In genomic region chr3:179067291-179067690, GRCh38 we compare ENCODE assay signal across 26 cellular contexts. TPM values are rescaled to one million over a fixed set of nuclear protein-coding genes. Genes with fewer than 3 reads are reported as not detected.
A peak's percentile ranks its signal among the peaks of the same experiment; 100 is the strongest.
DNase-seq lines count a peak whose midpoint lies in the region; ATAC-seq and TF ChIP-seq lines count a peak whose summit lies in the region.
"Had no signal": no experiment of that assay in that cellular context is flagged by ENCODE, and none has a peak within 500 bp of the region (broad histone marks: within the 10 kb centered on the region; RNA-seq: fewer than 3 reads in every experiment).

No MANE protein-coding gene starts in this region.

- H2BK12ac ChIP-seq in mesenchymal stem cell (ENCODE audit: low read length in 2 of 2), result no peak overlapping the region

- no peaks in the 10 kb centered on the region for H3K9me3 Mint-ChIP-seq in activated naive CD8-positive, alpha-beta T cell treated with anti-CD3 and anti-CD28 coated beads, Interleukin-2, amount 10 ng/mL, durations not matched to agents 7 days and 5 days
- H3K9me3 Mint-ChIP-seq in activated naive CD8-positive, alpha-beta T cell treated with anti-CD3 and anti-CD28 coated beads, Interleukin-2, amount 50 U/mL, for 24 hours, result no peaks in the 10 kb centered on the region
- no peaks in the 10 kb centered on the region for H3K9me3 Mint-ChIP-seq in type B pancreatic cell
- H3K9me3 Mint-ChIP-seq: GM23338, H9 had no signal

- peak overlapping the region; percentile 49 for H2BK15ac ChIP-seq in mesenchymal stem cell (ENCODE audit: low read depth, poor library complexity, severe bottlenecking)

- no peak overlapping the region for H2BK5ac ChIP-seq in mesenchymal stem cell (ENCODE audit: low read depth, low read length, poor library complexity, severe bottlenecking)

- H3K4me3 Mint-ChIP-seq in activated naive CD8-positive, alpha-beta T cell treated with anti-CD3 and anti-CD28 coated beads, Interleukin-2, amount 10 ng/mL, durations not matched to agents 7 days and 5 days, result no peak overlapping the region
- no peak overlapping the region for H3K4me3 Mint-ChIP-seq in activated naive CD8-positive, alpha-beta T cell treated with anti-CD3 and anti-CD28 coated beads, Interleukin-2, amount 50 U/mL, for 24 hours
- H3K4me3 Mint-ChIP-seq in T-helper 17 cell (no peak overlapping the region), type B pancreatic cell (no peak overlapping the region)
- H3K4me3 Mint-ChIP-seq: GM23338, H9 had no signal

- peak overlapping the region; percentile 15 for H2AK5ac ChIP-seq in mesenchymal stem cell (ENCODE audit: low read length, severe bottlenecking)

- no peak for TF ChIP-seq POLR2A in gastrocnemius medialis (IDR thresholded peaks at IDR 0.05)
- TF ChIP-seq POLR2A in lower leg skin (IDR thresholded peaks at IDR 0.05), result no peak

- no peak overlapping the region for H3K4me2 ChIP-seq in mesenchymal stem cell (ENCODE audit: low read length, poor library complexity, severe bottlenecking)
- H3K4me2 ChIP-seq: GM23338, PC-9 had no signal

- POLR2A ChIA-PET in activated naive CD8-positive, alpha-beta T cell treated with anti-CD3 and anti-CD28 coated beads, Interleukin-2, amount 10 ng/mL, durations not matched to agents 7 days and 5 days (lab: Charles Lee), result no interaction called here

- H3K4me1 ChIP-seq in mesenchymal stem cell (ENCODE audit: control insufficient read depth, insufficient read depth, low read depth, low read length) (peaks cover 15% of the 10 kb centered on the region), gastrocnemius medialis (peaks cover 6 to 17% of the 10 kb centered on the region in 2 donors)

- intact Hi-C loops in gastrocnemius medialis (cut with DNase I; ENCODE audit: low total_unique reads), result no loop called here
- intact Hi-C loops in lower leg skin (cut with DNase I; ENCODE audit: low total_unique reads), result no loop called here

- peaks cover 33% of the 10 kb centered on the region for H3K36me3 Mint-ChIP-seq in activated naive CD8-positive, alpha-beta T cell treated with anti-CD3 and anti-CD28 coated beads, Interleukin-2, amount 10 ng/mL, durations not matched to agents 7 days and 5 days
- H3K36me3 Mint-ChIP-seq in activated naive CD8-positive, alpha-beta T cell treated with anti-CD3 and anti-CD28 coated beads, Interleukin-2, amount 50 U/mL, for 24 hours (ENCODE audit: low read depth), result peaks cover 23% of the 10 kb centered on the region
- peaks cover 10% of the 10 kb centered on the region for H3K36me3 Mint-ChIP-seq in T-helper 17 cell (ENCODE audit: low read depth)
- H3K36me3 Mint-ChIP-seq in type B pancreatic cell, result peaks cover 27% of the 10 kb centered on the region

- H3K4ac ChIP-seq in mesenchymal stem cell (ENCODE audit: low read depth in 1 of 2, low read length in 2 of 2), result no peak overlapping the region

- H3K4me3 ChIP-seq in mesenchymal stem cell (ENCODE audit: insufficient read depth in 1 of 2, low read depth in 1 of 2, low read length in 2 of 2) (no peak overlapping the region), gastrocnemius medialis (no peak overlapping the region), lower leg skin (ENCODE audit: low read depth, poor library complexity, severe bottlenecking) (no peak overlapping the region)
- H3K4me3 ChIP-seq: GM23338, K562, MG63, PC-9, SJSA1 had no signal

- H3K9ac ChIP-seq in mesenchymal stem cell (ENCODE audit: low read length), result no peak overlapping the region

- H3K27ac Mint-ChIP-seq in activated naive CD8-positive, alpha-beta T cell treated with anti-CD3 and anti-CD28 coated beads, Interleukin-2, amount 10 ng/mL, durations not matched to agents 7 days and 5 days, result peak overlapping the region; percentile 50
- no peak overlapping the region for H3K27ac Mint-ChIP-seq in activated naive CD8-positive, alpha-beta T cell treated with anti-CD3 and anti-CD28 coated beads, Interleukin-2, amount 50 U/mL, for 24 hours
- H3K27ac Mint-ChIP-seq in T-helper 17 cell, result peak overlapping the region; percentile 19
- H3K27ac Mint-ChIP-seq in type B pancreatic cell, result peak overlapping the region; percentile 20
- H3K27ac Mint-ChIP-seq: GM23338 had no signal

- H2BK120ac ChIP-seq in mesenchymal stem cell (ENCODE audit: low read depth, low read length), result no peak overlapping the region

- peaks cover 23% of the 10 kb centered on the region for H3K4me1 Mint-ChIP-seq in activated naive CD8-positive, alpha-beta T cell treated with anti-CD3 and anti-CD28 coated beads, Interleukin-2, amount 10 ng/mL, durations not matched to agents 7 days and 5 days
- H3K4me1 Mint-ChIP-seq in activated naive CD8-positive, alpha-beta T cell treated with anti-CD3 and anti-CD28 coated beads, Interleukin-2, amount 50 U/mL, for 24 hours, result peaks cover 19% of the 10 kb centered on the region
- H3K4me1 Mint-ChIP-seq in T-helper 17 cell (peaks cover 26% of the 10 kb centered on the region), type B pancreatic cell (ENCODE audit: unreplicated experiment) (peaks cover 19% of the 10 kb centered on the region)

- no peak overlapping the region for H4K91ac ChIP-seq in mesenchymal stem cell (ENCODE audit: low read length)

- no peak overlapping the region for H3K18ac ChIP-seq in mesenchymal stem cell (ENCODE audit: low read depth in 1 of 2, low read length in 2 of 2)

- TF ChIP-seq CTCF in type B pancreatic cell (conservative IDR thresholded peaks at IDR 0.05) (no peak), gastrocnemius medialis (IDR thresholded peaks at IDR 0.05 in 4 of 5, conservative IDR thresholded peaks at IDR 0.05 in 1 of 5) (no peak), lower leg skin (IDR thresholded peaks at IDR 0.05) (no peak)

- H3K23ac ChIP-seq in mesenchymal stem cell (ENCODE audit: low read length in 2 of 2), result peak overlapping the region in 1 of 2 experiments; percentile 23

- H3K9me3 ChIP-seq in T-helper 17 cell (ENCODE audit: control insufficient read depth, low read length, poor library complexity, severe bottlenecking) (no peaks in the 10 kb centered on the region), mesenchymal stem cell (ENCODE audit: control insufficient read depth, low read length) (no peaks in the 10 kb centered on the region), gastrocnemius medialis (no peaks in the 10 kb centered on the region)
- H3K9me3 ChIP-seq: BE2C, MG63, SJSA1 had no signal

- no peaks in the 10 kb centered on the region for H3K27me3 Mint-ChIP-seq in activated naive CD8-positive, alpha-beta T cell treated with anti-CD3 and anti-CD28 coated beads, Interleukin-2, amount 10 ng/mL, durations not matched to agents 7 days and 5 days
- no peaks in the 10 kb centered on the region for H3K27me3 Mint-ChIP-seq in activated naive CD8-positive, alpha-beta T cell treated with anti-CD3 and anti-CD28 coated beads, Interleukin-2, amount 50 U/mL, for 24 hours
- H3K27me3 Mint-ChIP-seq in T-helper 17 cell (no peaks in the 10 kb centered on the region), type B pancreatic cell (no peaks in the 10 kb centered on the region)

- no peak overlapping the region for H3K27ac ChIP-seq in mesenchymal stem cell (ENCODE audit: low read length, poor library complexity, severe bottlenecking)
- H3K27ac ChIP-seq in gastrocnemius medialis, result no peak overlapping the region
- H3K27ac ChIP-seq: PC-9, SJSA1 had no signal

- no peak overlapping the region for H4K8ac ChIP-seq in mesenchymal stem cell (ENCODE audit: low read length)

- H3K27me3 ChIP-seq in mesenchymal stem cell (ENCODE audit: control insufficient read depth in 1 of 2, insufficient read depth in 1 of 2, low read length in 2 of 2) (no peaks in the 10 kb centered on the region), gastrocnemius medialis (no peaks in the 10 kb centered on the region)
- H3K27me3 ChIP-seq: BE2C, MG63, SJSA1 had no signal

- ATAC-seq in activated naive CD8-positive, alpha-beta T cell treated with anti-CD3 and anti-CD28 coated beads, Interleukin-2, amount 10 ng/mL, durations not matched to agents 7 days and 5 days (ENCODE audit: low read depth), result no peak
- no peak for ATAC-seq in activated naive CD8-positive, alpha-beta T cell treated with anti-CD3 and anti-CD28 coated beads, Interleukin-2, amount 50 U/mL, for 24 hours
- ATAC-seq in T-helper 17 cell (no peak), gastrocnemius medialis (no peak)
- ATAC-seq: GM23338, K562 had no signal

- H3K36me3 ChIP-seq in mesenchymal stem cell (ENCODE audit: control insufficient read depth in 1 of 2, insufficient read depth in 2 of 2, low read depth in 1 of 2, low read length in 2 of 2) (peaks cover 11 to 64% of the 10 kb centered on the region in 2 experiments), gastrocnemius medialis (peaks cover 0 to 10% of the 10 kb centered on the region in 2 donors)
- H3K36me3 ChIP-seq: BE2C had no signal

- no peak overlapping the region for H2AFZ ChIP-seq in mesenchymal stem cell (ENCODE audit: low read depth, low read length)
- H2AFZ ChIP-seq: GM23338, PC-9 had no signal

- WGBS in mesenchymal stem cell, result no CpG with 5 or more reads among the region's 1 CpG
- WGBS in lower leg skin, 2 donors, result 95 to 100% methylated on average over 1 of the region's 1 CpG

- H3K14ac ChIP-seq in mesenchymal stem cell (ENCODE audit: low read length in 2 of 2), result no peak overlapping the region

- DNase-seq in activated naive CD8-positive, alpha-beta T cell treated with anti-CD3 and anti-CD28 coated beads, Interleukin-2, amount 10 ng/mL, durations not matched to agents 7 days and 5 days, result no peak
- DNase-seq in activated naive CD8-positive, alpha-beta T cell treated with anti-CD3 and anti-CD28 coated beads, Interleukin-2, amount 50 U/mL, for 24 hours, result no peak
- DNase-seq in T-helper 17 cell (no peak), mesenchymal stem cell (no peak), type B pancreatic cell (ENCODE audit: extremely low spot score, unreplicated experiment) (no peak), iPS-NIHi11 (ENCODE audit: low spot score) (no peak), gastrocnemius medialis (no peak), lower leg skin (ENCODE audit: low spot score in 2 of 2) (no peak)
- DNase-seq: 8988T, ACHN, BE2C, H9, Kasumi-1, MG63, NCI-H1105 treated with DMSO at 0.1 percent for 48 hours, NCI-H1930, NCI-H2107, NCI-H446, NCI-H524 treated with DMSO at 0.1 percent for 48 hours, NCI-H774, PC-9, Right ventricle myocardium superior, RPMI8226 had no signal

- no peaks in the 10 kb centered on the region for H3K79me1 ChIP-seq in mesenchymal stem cell (replicated peaks; ENCODE audit: low read length, poor library complexity, severe bottlenecking)

- in situ Hi-C loops in gastrocnemius medialis (cut with MboI; ENCODE audit: low sequenced_read_pairs in 4 of 4), result no loop called here

RNA-seq across cellular contexts. Expression of gene ZMAT3, which starts 4.3 kb away (rescaled TPM):
- 10 to 100 TPM; 21.1 to 21.9 TPM for total RNA-seq in activated naive CD8-positive, alpha-beta T cell treated with anti-CD3 and anti-CD28 coated beads, Interleukin-2, amount 10 ng/mL, durations not matched to agents 7 days and 5 days
- total RNA-seq in T-helper 17 cell, result 10 to 100 TPM; 18.1 to 19.0 TPM
- 74.4 TPM for polyA plus RNA-seq in mesenchymal stem cell (2013, experiment 1 of 2)
- 72.6 TPM for polyA plus RNA-seq in mesenchymal stem cell (2013, experiment 2 of 2)
- 25.7 and 40.1 TPM in 2 replicates for total RNA-seq in type B pancreatic cell (ENCODE audit: low replicate concordance)
- total RNA-seq in gastrocnemius medialis, result 1 to 10 TPM; 3.8 to 9.7 (median 7.3) TPM
- total RNA-seq in lower leg skin, result 10 to 100 TPM in 2 of 4 donors, 1 to 10 TPM in 2; 6.3 to 11.2 (median 10.2) TPM
